Comparison of ENCODE assay signal across 1 cellular context in the genomic region with DNA sequence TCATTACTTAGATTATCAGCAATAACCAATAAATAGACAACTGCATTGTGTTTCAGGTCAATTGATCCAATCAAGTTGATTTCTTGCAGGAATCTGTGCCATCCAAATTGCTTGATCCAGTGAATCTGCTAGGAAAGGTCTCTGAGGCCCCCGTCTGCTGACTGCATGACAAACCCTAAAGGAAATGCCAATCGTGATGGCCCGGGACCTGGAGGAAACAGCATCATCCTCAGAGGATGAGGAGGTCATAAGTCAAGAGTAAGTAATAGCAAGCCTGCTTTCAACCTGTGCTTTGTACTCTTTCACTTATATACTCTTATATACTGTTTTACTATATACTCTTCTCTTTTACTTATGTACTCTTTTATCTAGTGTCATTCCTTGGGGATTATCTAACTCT.
TF ChIP-seq lines count a peak whose summit lies in the region.

No MANE protein-coding gene starts in this region.

TF ChIP-seq in WTC11, 78 proteins besides CTCF, POLR2A, EP300 and RAD21 (continued from another document):
- TF ChIP-seq, protein P1, sequence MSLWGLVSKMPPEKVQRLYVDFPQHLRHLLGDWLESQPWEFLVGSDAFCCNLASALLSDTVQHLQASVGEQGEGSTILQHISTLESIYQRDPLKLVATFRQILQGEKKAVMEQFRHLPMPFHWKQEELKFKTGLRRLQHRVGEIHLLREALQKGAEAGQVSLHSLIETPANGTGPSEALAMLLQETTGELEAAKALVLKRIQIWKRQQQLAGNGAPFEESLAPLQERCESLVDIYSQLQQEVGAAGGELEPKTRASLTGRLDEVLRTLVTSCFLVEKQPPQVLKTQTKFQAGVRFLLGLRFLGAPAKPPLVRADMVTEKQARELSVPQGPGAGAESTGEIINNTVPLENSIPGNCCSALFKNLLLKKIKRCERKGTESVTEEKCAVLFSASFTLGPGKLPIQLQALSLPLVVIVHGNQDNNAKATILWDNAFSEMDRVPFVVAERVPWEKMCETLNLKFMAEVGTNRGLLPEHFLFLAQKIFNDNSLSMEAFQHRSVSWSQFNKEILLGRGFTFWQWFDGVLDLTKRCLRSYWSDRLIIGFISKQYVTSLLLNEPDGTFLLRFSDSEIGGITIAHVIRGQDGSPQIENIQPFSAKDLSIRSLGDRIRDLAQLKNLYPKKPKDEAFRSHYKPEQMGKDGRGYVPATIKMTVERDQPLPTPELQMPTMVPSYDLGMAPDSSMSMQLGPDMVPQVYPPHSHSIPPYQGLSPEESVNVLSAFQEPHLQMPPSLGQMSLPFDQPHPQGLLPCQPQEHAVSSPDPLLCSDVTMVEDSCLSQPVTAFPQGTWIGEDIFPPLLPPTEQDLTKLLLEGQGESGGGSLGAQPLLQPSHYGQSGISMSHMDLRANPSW (CRISPR knock-in tag; conservative IDR thresholded peaks at IDR 0.05; ENCODE audit: low read depth): no peak
- TF ChIP-seq ESRRA (CRISPR knock-in tag; IDR thresholded peaks at IDR 0.05; ENCODE audit: borderline replicate concordance) (no peak), SP1 (CRISPR knock-in tag; conservative IDR thresholded peaks at IDR 0.05) (no peak), TEAD4 (CRISPR knock-in tag; IDR thresholded peaks at IDR 0.05) (no peak), TEAD1 (CRISPR knock-in tag; IDR thresholded peaks at IDR 0.05) (no peak), JAZF1 (CRISPR knock-in tag; IDR thresholded peaks at IDR 0.05) (no peak), RELA (CRISPR knock-in tag; IDR thresholded peaks at IDR 0.05; ENCODE audit: borderline replicate concordance) (no peak), MXD4 (CRISPR knock-in tag; IDR thresholded peaks at IDR 0.05; ENCODE audit: borderline replicate concordance) (no peak)
TF ChIP-seq in WTC11: peak in this region for 0.
